ENCODE assay signal across 18 cellular contexts in the genomic region with DNA sequence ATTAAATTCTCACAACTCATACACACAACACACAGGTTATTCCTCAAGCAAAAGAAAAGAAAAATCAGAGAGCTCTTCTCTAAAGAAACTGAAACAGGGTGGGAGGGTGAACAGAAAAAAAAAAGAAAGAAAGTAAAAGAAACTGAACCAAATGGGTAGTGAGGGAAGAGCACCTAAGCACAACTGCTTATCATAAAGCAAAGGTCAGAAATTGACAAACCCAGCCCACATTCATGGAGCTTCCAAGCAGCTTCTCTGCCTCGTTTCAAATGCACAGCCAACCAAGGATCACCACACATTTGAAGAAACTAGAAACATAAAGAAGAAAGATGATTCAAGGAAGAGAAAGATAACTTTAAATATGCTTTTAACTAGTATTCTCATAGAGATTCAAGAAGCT.
DNase-seq lines count a peak whose midpoint lies in the region; ATAC-seq and TF ChIP-seq lines count a peak whose summit lies in the region.
"Had no signal": no experiment of that assay in that cellular context is flagged by ENCODE, and none has a peak within 500 bp of the region (broad histone marks: within the 10 kb centered on the region; RNA-seq: fewer than 3 reads in every experiment).

No MANE protein-coding gene starts in this region.

- no peak for ATAC-seq in stimulated activated effector memory CD8-positive, alpha-beta T cell treated with anti-CD3 and anti-CD28 coated beads, Interleukin-12 subunit alpha, Interleukin-12 subunit beta, amount 100 ng/mL, for 72 hours
- ATAC-seq: lower lobe of right lung had no signal

- no peak for TF ChIP-seq CTCF in glutamatergic neuron (IDR thresholded peaks at IDR 0.05; ENCODE audit: partially characterized antibody, unreplicated experiment)

- DNase-seq in activated naive CD4-positive, alpha-beta T cell (lab: John Stamatoyannopoulos, UW) = no peak
- DNase-seq in HuH-7 (ENCODE audit: low spot score) (peak; percentile 7), glutamatergic neuron (no peak), NCI-H446 (lab: John Stamatoyannopoulos, UW) (no peak), NOMO-1 treated with DMSO at 0.1 percent for 48 hours (lab: John Stamatoyannopoulos, UW; ENCODE audit: unreplicated experiment) (no peak)
- no peak for DNase-seq in stimulated activated effector memory CD8-positive, alpha-beta T cell treated with anti-CD3 and anti-CD28 coated beads, Interleukin-12 subunit alpha, Interleukin-12 subunit beta, amount 100 ng/mL, for 72 hours (ENCODE audit: low spot score in 2 of 2)
- DNase-seq: activated naive CD4-positive, alpha-beta T cell treated with Interleukin-2 at 50 U/mL for 16 hours; cerebellar nuclear complex; EL; lower lobe of right lung; NCI-H1092 treated with DMSO at 0.1 percent for 48 hours; NCI-H187 treated with DMSO at 0.1 percent for 48 hours; NCI-H2227 treated with DMSO at 0.1 percent for 48 hours; NCI-H748 treated with DMSO at 0.1 percent for 48 hours; RPMI8226; stimulated activated CD4-positive, alpha-beta T cell treated with anti-CD3 and anti-CD28 coated beads, Interleukin-1b, Interleukin-23, amount 100 ng/mL, for 48 hours; WERI-Rb-1 had no signal

- no peaks in the 10 kb centered on the region for H3K9me3 Mint-ChIP-seq in activated naive CD4-positive, alpha-beta T cell treated with anti-CD3 and anti-CD28 coated beads, Interleukin-2, amount 50 U/mL, for 24 hours
- H3K9me3 Mint-ChIP-seq in glutamatergic neuron (ENCODE audit: unreplicated experiment) = no peaks in the 10 kb centered on the region
- no peaks in the 10 kb centered on the region for H3K9me3 Mint-ChIP-seq in stimulated activated effector memory CD8-positive, alpha-beta T cell treated with anti-CD3 and anti-CD28 coated beads, Interleukin-12 subunit alpha, Interleukin-12 subunit beta, amount 100 ng/mL, for 72 hours

- peak overlapping the region; percentile 30 for H3K27ac Mint-ChIP-seq in activated naive CD4-positive, alpha-beta T cell treated with anti-CD3 and anti-CD28 coated beads, Interleukin-2, amount 50 U/mL, for 24 hours
- H3K27ac Mint-ChIP-seq in glutamatergic neuron (ENCODE audit: unreplicated experiment) = peak overlapping the region; percentile 76
- peak overlapping the region; percentile 60 for H3K27ac Mint-ChIP-seq in stimulated activated effector memory CD8-positive, alpha-beta T cell treated with anti-CD3 and anti-CD28 coated beads, Interleukin-12 subunit alpha, Interleukin-12 subunit beta, amount 100 ng/mL, for 72 hours

- H3K27me3 Mint-ChIP-seq in activated naive CD4-positive, alpha-beta T cell treated with anti-CD3 and anti-CD28 coated beads, Interleukin-2, amount 50 U/mL, for 24 hours = no peaks in the 10 kb centered on the region
- no peaks in the 10 kb centered on the region for H3K27me3 Mint-ChIP-seq in glutamatergic neuron (ENCODE audit: unreplicated experiment)

- H3K36me3 Mint-ChIP-seq in activated naive CD4-positive, alpha-beta T cell treated with anti-CD3 and anti-CD28 coated beads, Interleukin-2, amount 50 U/mL, for 24 hours = peaks cover 1% of the 10 kb centered on the region
- H3K36me3 Mint-ChIP-seq in glutamatergic neuron (ENCODE audit: unreplicated experiment) = no peaks in the 10 kb centered on the region
- H3K36me3 Mint-ChIP-seq in stimulated activated effector memory CD8-positive, alpha-beta T cell treated with anti-CD3 and anti-CD28 coated beads, Interleukin-12 subunit alpha, Interleukin-12 subunit beta, amount 100 ng/mL, for 72 hours = peaks cover 9% of the 10 kb centered on the region

- no peak overlapping the region for H3K4me3 Mint-ChIP-seq in activated naive CD4-positive, alpha-beta T cell treated with anti-CD3 and anti-CD28 coated beads, Interleukin-2, amount 50 U/mL, for 24 hours
- peak overlapping the region; percentile 3 for H3K4me3 Mint-ChIP-seq in glutamatergic neuron (ENCODE audit: unreplicated experiment)
- H3K4me3 Mint-ChIP-seq in stimulated activated effector memory CD8-positive, alpha-beta T cell treated with anti-CD3 and anti-CD28 coated beads, Interleukin-12 subunit alpha, Interleukin-12 subunit beta, amount 100 ng/mL, for 72 hours = no peak overlapping the region

- peaks cover 32% of the 10 kb centered on the region for H3K4me1 Mint-ChIP-seq in activated naive CD4-positive, alpha-beta T cell treated with anti-CD3 and anti-CD28 coated beads, Interleukin-2, amount 50 U/mL, for 24 hours
- peaks cover 27% of the 10 kb centered on the region for H3K4me1 Mint-ChIP-seq in glutamatergic neuron (ENCODE audit: low read depth, unreplicated experiment)
- H3K4me1 Mint-ChIP-seq in stimulated activated effector memory CD8-positive, alpha-beta T cell treated with anti-CD3 and anti-CD28 coated beads, Interleukin-12 subunit alpha, Interleukin-12 subunit beta, amount 100 ng/mL, for 72 hours = peaks cover 8% of the 10 kb centered on the region
